Comparison of ENCODE assay signal across 9 cellular contexts in the genomic region with DNA sequence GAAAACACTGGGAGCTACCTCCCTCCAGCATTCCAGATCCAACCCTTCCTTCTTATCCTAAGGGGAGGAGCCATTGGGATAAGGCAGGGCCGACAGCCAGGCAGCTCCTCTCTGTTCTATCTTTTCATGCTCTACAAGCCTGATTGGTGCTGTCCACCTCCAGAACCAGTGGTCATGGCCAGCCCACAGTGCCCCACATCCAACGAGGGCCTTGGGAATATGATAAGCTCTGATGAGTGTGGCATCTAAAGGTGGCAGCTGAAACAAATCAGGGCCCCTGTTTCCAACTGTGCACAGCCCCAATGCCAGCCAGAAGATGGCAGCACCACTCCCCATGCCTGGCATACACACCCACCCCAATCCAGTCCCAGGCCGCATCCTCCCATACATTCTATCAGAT.
A peak's percentile ranks its signal among the peaks of the same experiment; 100 is the strongest.
DNase-seq lines count a peak whose midpoint lies in the region; ATAC-seq, FAIRE-seq and TF ChIP-seq lines count a peak whose summit lies in the region.
"Had no signal": no experiment of that assay in that cellular context is flagged by ENCODE, and none has a peak within 500 bp of the region (broad histone marks: within the 10 kb centered on the region; RNA-seq: fewer than 3 reads in every experiment).

No MANE protein-coding gene starts in this region.

- H3K27me3 ChIP-seq in spleen (replicated peaks in 1 of 7), result peaks cover 0 to 1% (median 0%) of the 10 kb centered on the region in 7 donors

- ATAC-seq in HG03196 (IDR thresholded peaks at IDR 0.05; ENCODE audit: unreplicated experiment), result no peak

- no peaks in the 10 kb centered on the region for H3K36me3 Mint-ChIP-seq in T-helper 2 cell treated with Interferon-gamma antibody and Interleukin-4, amounts not matched to agents 5 μg/mL and 100 μg/mL, for 36 hours (ENCODE audit: low read depth)
- H3K36me3 Mint-ChIP-seq: brain had no signal

- TF ChIP-seq CTCF in NB4 (IDR thresholded peaks at IDR 0.05; ENCODE audit: low read depth, low read length), result peak; percentile 15
- peak; percentile 72 for TF ChIP-seq CTCF in epithelial cell of proximal tubule (conservative IDR thresholded peaks at IDR 0.05; ENCODE audit: low read depth, low read length)
- TF ChIP-seq CTCF in spleen (IDR thresholded peaks at IDR 0.05 in 8 of 11, conservative IDR thresholded peaks at IDR 0.05 in 3 of 11), result peak in 7 of 11 experiments; percentile 16 to 51 (median 37)

- no peak overlapping the region for H3K27ac ChIP-seq in spleen

- no peaks in the 10 kb centered on the region for H3K4me1 ChIP-seq in spleen

- no peaks in the 10 kb centered on the region for H3K27me3 Mint-ChIP-seq in T-helper 2 cell treated with Interferon-gamma antibody and Interleukin-4, amounts not matched to agents 5 μg/mL and 100 μg/mL, for 36 hours (ENCODE audit: low read depth)

- H3K4me1 Mint-ChIP-seq in T-helper 2 cell treated with Interferon-gamma antibody and Interleukin-4, amounts not matched to agents 5 μg/mL and 100 μg/mL, for 36 hours (ENCODE audit: low read depth), result no peaks in the 10 kb centered on the region
- H3K4me1 Mint-ChIP-seq: brain had no signal

- WGBS in spleen, 5 donors, result 42 to 57% (median 49%) methylated on average over 3 of the region's 3 CpGs

- no peak overlapping the region for H3K4me3 Mint-ChIP-seq in T-helper 2 cell treated with Interferon-gamma antibody and Interleukin-4, amounts not matched to agents 5 μg/mL and 100 μg/mL, for 36 hours
- H3K4me3 Mint-ChIP-seq: brain had no signal

- TF ChIP-seq POLR2A in NB4 (IDR thresholded peaks at IDR 0.05; ENCODE audit: extremely low read depth, insufficient read length), result no peak
- no peak for TF ChIP-seq POLR2A in spleen (IDR thresholded peaks at IDR 0.05)

- FAIRE-seq in frontal cortex (lab: Jason Lieb, UNC), result no peak

- H3K9me3 ChIP-seq in spleen, result peaks cover 0 to 2% (median 0%) of the 10 kb centered on the region in 8 donors

- no peaks in the 10 kb centered on the region for H3K9me3 Mint-ChIP-seq in T-helper 2 cell treated with Interferon-gamma antibody and Interleukin-4, amounts not matched to agents 5 μg/mL and 100 μg/mL, for 36 hours

- H3K4me3 ChIP-seq in NB4 (ENCODE audit: low read depth, low read length), result no peak overlapping the region
- no peak overlapping the region for H3K4me3 ChIP-seq in epithelial cell of proximal tubule (ENCODE audit: low read depth, low read length)
- H3K4me3 ChIP-seq in spleen, result no peak overlapping the region

- no peak overlapping the region for H3K27ac Mint-ChIP-seq in T-helper 2 cell treated with Interferon-gamma antibody and Interleukin-4, amounts not matched to agents 5 μg/mL and 100 μg/mL, for 36 hours
- H3K27ac Mint-ChIP-seq: brain had no signal

- DNase-seq in A172 (ENCODE audit: low spot score) (peak; percentile 69), GM03348 (ENCODE audit: low spot score) (peak; percentile 21), NB4 (ENCODE audit: low read depth) (peak; percentile 22), epithelial cell of proximal tubule (ENCODE audit: low read depth) (no peak), spleen (peak; percentile 59), frontal cortex (ENCODE audit: low spot score in 2 of 2) (no peak)
- no peak for DNase-seq in T-helper 2 cell treated with Interferon-gamma antibody and Interleukin-4, amounts not matched to agents 5 μg/mL and 100 μg/mL, for 36 hours (ENCODE audit: low spot score)

- intact Hi-C loops in spleen (cut with DNase I; ENCODE audit: low total_unique reads), result no loop called here

- H3K36me3 ChIP-seq in spleen, result no peaks in the 10 kb centered on the region

Comparison
In these comparisons a context has a peak if more than half of its experiments do, and no peak if none do; other contexts are left out.
1. DNase-seq: peak in A172 (single experiment), GM03348 (single experiment), NB4 (single experiment) and spleen (single experiment); none in epithelial cell of proximal tubule (single experiment), frontal cortex (0 of 2) and T-helper 2 cell treated with Interferon-gamma antibody and Interleukin-4, amounts not matched to agents 5 μg/mL and 100 μg/mL, for 36 hours (single experiment).
2. CTCF ChIP-seq: peak in every context shown above with its lines; median percentile 72 in epithelial cell of proximal tubule; 37 in spleen; 15 in NB4.